Comparison of ENCODE assay signal across 1 cellular context in genomic region chr7:137774793-137775201, GRCh38.
TF ChIP-seq lines count a peak whose summit lies in the region.

No MANE protein-coding gene starts in this region.

TF ChIP-seq in GM23338, 12 proteins besides CTCF, POLR2A, EP300 and RAD21:
- TF ChIP-seq ZNF462 (CRISPR knock-in tag; IDR thresholded peaks at IDR 0.05): no peak
- TF ChIP-seq ZNF114 (CRISPR knock-in tag; IDR thresholded peaks at IDR 0.05): no peak
- TF ChIP-seq POLR2AphosphoS5 (IDR thresholded peaks at IDR 0.05; ENCODE audit: low read depth): no peak
- TF ChIP-seq CREB1 (CRISPR knock-in tag; IDR thresholded peaks at IDR 0.05; ENCODE audit: low read depth): no peak
- TF ChIP-seq ZNF331 (CRISPR knock-in tag; IDR thresholded peaks at IDR 0.05; ENCODE audit: low read depth): no peak
- TF ChIP-seq EZH2 (IDR thresholded peaks at IDR 0.05; ENCODE audit: low read depth, unreplicated experiment): no peak
- TF ChIP-seq REST (IDR thresholded peaks at IDR 0.05; ENCODE audit: unreplicated experiment): no peak
- TF ChIP-seq NANOG (IDR thresholded peaks at IDR 0.05; ENCODE audit: borderline replicate concordance): no peak
